17 cellular contexts compared by ENCODE assay signal in the genomic region with DNA sequence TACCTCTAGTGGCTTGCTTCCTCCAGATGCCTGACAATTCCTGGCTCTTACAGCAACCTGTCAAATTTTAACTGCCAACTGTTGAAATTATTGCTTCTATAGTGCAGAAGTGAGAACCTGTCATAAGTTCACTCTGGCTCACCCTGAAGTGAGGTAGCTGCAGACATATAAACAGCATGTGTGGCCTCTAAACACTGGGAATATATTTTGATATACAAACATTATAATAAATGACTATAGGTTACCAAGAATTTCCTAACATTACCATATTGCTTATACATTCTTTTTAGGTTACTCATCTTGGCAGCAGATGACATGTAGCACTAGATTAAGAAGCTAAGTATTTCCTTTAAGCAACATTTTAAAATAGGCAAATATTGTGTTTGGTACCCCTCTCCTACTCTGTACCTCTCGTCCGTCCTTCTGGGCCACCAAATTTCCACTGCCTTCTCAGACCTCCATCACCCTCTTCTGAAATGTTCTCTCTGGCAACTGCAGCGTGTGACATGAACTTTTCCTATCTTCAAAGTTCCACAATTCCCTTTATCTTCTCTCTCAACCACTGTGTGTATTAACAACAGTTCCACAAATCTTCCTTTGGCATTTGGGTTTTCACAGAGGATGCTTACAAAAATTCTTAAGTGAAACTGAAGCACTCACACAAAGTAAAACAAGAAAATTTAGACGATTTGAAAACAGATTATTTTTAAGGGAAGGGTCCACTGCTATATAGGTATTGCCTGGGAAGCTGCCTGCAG. TPM values are rescaled to one million over a fixed set of nuclear protein-coding genes. Genes with fewer than 3 reads are reported as not detected.
DNase-seq lines count a peak whose midpoint lies in the region; ATAC-seq and TF ChIP-seq lines count a peak whose summit lies in the region.
"Had no signal": no experiment of that assay in that cellular context is flagged by ENCODE, and none has a peak within 500 bp of the region (broad histone marks: within the 10 kb centered on the region; RNA-seq: fewer than 3 reads in every experiment).

No MANE protein-coding gene starts in this region.

- intact Hi-C loops in Caco-2 (cut with micrococcal nuclease; ENCODE audit: unreplicated experiment) (no loop called here), PC-3 (cut with micrococcal nuclease) (loop anchor here (5.0 kb wide), 1 partner anchor 156 kb away; a partner anchor contains a TSS), left colon (cut with DNase I, micrococcal nuclease) (no loop called here)

- H3K4me3 ChIP-seq in Caco-2 (ENCODE audit: low read depth, low read length) (no peak overlapping the region), PC-3 (ENCODE audit: low read length) (no peak overlapping the region)
- H3K4me3 ChIP-seq in effector memory CD4-positive, alpha-beta T cell (ENCODE audit: insufficient read depth, low read depth, low read length, poor library complexity, severe bottlenecking) = no peak overlapping the region

- H3K36me3 Mint-ChIP-seq in Caco-2 (ENCODE audit: insufficient read depth, unreplicated experiment) = peaks cover 22% of the 10 kb centered on the region
- H3K36me3 Mint-ChIP-seq in chondrocyte (ENCODE audit: low read depth) = peaks cover 8% of the 10 kb centered on the region

- H3F3A ChIP-seq in PC-3 (ENCODE audit: low read length, unreplicated experiment) = no peaks in the 10 kb centered on the region

- H3K4me2 ChIP-seq in PC-3 (ENCODE audit: low read length) = peak overlapping the region; percentile 14

- 0 out of 2 replicates have a peak, but pooled peaks cover 1% of the 10 kb centered on the region for H3K36me3 ChIP-seq in Caco-2 (ENCODE audit: control insufficient read depth, insufficient read depth, low read length)
- H3K36me3 ChIP-seq in PC-3 (ENCODE audit: low read depth, low read length) = peaks cover 7% of the 10 kb centered on the region; the same call in 1 of the 2 replicates
- H3K36me3 ChIP-seq in effector memory CD4-positive, alpha-beta T cell (ENCODE audit: control insufficient read depth, insufficient read depth, low read length) = peaks cover 49% of the 10 kb centered on the region

- H3K4me1 Mint-ChIP-seq in Caco-2 (ENCODE audit: low read depth, unreplicated experiment) (peaks cover 28% of the 10 kb centered on the region), chondrocyte (ENCODE audit: low read depth) (peaks cover 23% of the 10 kb centered on the region)

- CTCF ChIA-PET in Caco-2 (lab: Charles Lee) = interaction anchor here (4.1 kb wide), 1 partner anchor 15 kb away, joined by 34 read pairs; a partner anchor contains a TSS
- CTCF ChIA-PET in PC-3 (lab: Charles Lee) = no interaction called here

- H3K9me3 Mint-ChIP-seq in Caco-2 (ENCODE audit: unreplicated experiment) = no peaks in the 10 kb centered on the region
- H3K9me3 Mint-ChIP-seq in chondrocyte (ENCODE audit: low read depth) = no peaks in the 10 kb centered on the region

- no peak overlapping the region for H3K27ac Mint-ChIP-seq in Caco-2 (ENCODE audit: unreplicated experiment)
- H3K27ac Mint-ChIP-seq in chondrocyte (ENCODE audit: unreplicated experiment) = peak overlapping the region; percentile 86

- BruUV-seq in Caco-2 (replicated peaks; lab: Mats Ljungman, UMichigan) (no TSS peak), PC-3 (replicated peaks; lab: Mats Ljungman, UMichigan) (no TSS peak)

- no peaks in the 10 kb centered on the region for H3K9me2 ChIP-seq in PC-3 (replicated peaks; ENCODE audit: low read length)

- H3K79me2 ChIP-seq in PC-3 (ENCODE audit: low read length) = no peaks in the 10 kb centered on the region
- H3K79me2 ChIP-seq: parathyroid adenoma had no signal

- ATAC-seq in PC-3 = peak; percentile 92
- ATAC-seq in left colon = peak; percentile 79
- no peak for ATAC-seq in HG03196 (IDR thresholded peaks at IDR 0.05; ENCODE audit: unreplicated experiment)

- no peaks in the 10 kb centered on the region for H4K20me1 ChIP-seq in PC-3 (ENCODE audit: low read length)

- no peak overlapping the region for H3K9ac ChIP-seq in PC-3 (ENCODE audit: low read length)
- H3K9ac ChIP-seq: parathyroid adenoma had no signal

- H3K27me3 ChIP-seq in Caco-2 (replicated peaks; ENCODE audit: control insufficient read depth, insufficient read depth, low read length) (no peaks in the 10 kb centered on the region), PC-3 (ENCODE audit: low read length) (no peaks in the 10 kb centered on the region)
- H3K27me3 ChIP-seq in effector memory CD4-positive, alpha-beta T cell (replicated peaks; ENCODE audit: control insufficient read depth, insufficient read depth, low read length, poor library complexity, severe bottlenecking) = no peaks in the 10 kb centered on the region

- POLR2A ChIA-PET in Caco-2 (lab: Charles Lee) (interaction anchor here (1.0 kb wide), 1 partner anchor 11 kb away, joined by 3 read pairs; no protein-coding TSS in a partner anchor), PC-3 (lab: Charles Lee; ENCODE audit: unreplicated experiment) (no interaction called here)

- H3K27me3 Mint-ChIP-seq in Caco-2 (ENCODE audit: insufficient read depth, unreplicated experiment) (no peaks in the 10 kb centered on the region), chondrocyte (ENCODE audit: low read depth) (no peaks in the 10 kb centered on the region)

- no peak overlapping the region for H2AFZ ChIP-seq in PC-3 (ENCODE audit: low read length)
- H2AFZ ChIP-seq: parathyroid adenoma had no signal

- H3K9me3 ChIP-seq in Caco-2 (0 out of 2 replicates have a peak, but pooled peaks cover 3% of the 10 kb centered on the region), PC-3 (ENCODE audit: low read length) (no peaks in the 10 kb centered on the region)
- no peaks in the 10 kb centered on the region for H3K9me3 ChIP-seq in effector memory CD4-positive, alpha-beta T cell (ENCODE audit: control insufficient read depth, low read length)

- peaks cover 56% of the 10 kb centered on the region for H3K4me1 ChIP-seq in Caco-2
- peaks cover 18% of the 10 kb centered on the region for H3K4me1 ChIP-seq in PC-3 (ENCODE audit: insufficient read depth, low read length)
- H3K4me1 ChIP-seq in effector memory CD4-positive, alpha-beta T cell (ENCODE audit: control insufficient read depth, insufficient read depth, low read length, poor library complexity, severe bottlenecking) = no peaks in the 10 kb centered on the region
- H3K4me1 ChIP-seq: parathyroid adenoma had no signal

- no peak for DNase-seq in Caco-2
- peak; percentile 77 for DNase-seq in PC-3
- no peak for DNase-seq in chondrocyte (ENCODE audit: low spot score)
- no peak for DNase-seq in left colon
- no peak for DNase-seq in T-helper 1 cell
- DNase-seq in superior temporal gyrus (ENCODE audit: extremely low spot score) = no peak
- DNase-seq in effector memory CD4-positive, alpha-beta T cell = no peak
- DNase-seq: activated CD4-positive, alpha-beta T cell treated with anti-CD3 and anti-CD28 coated beads, Interleukin-2, amount 50 U/mL, for 4 hours; AML-193; anterior cingulate cortex; DMS53; kidney; NCI-H187 treated with DMSO at 0.1 percent for 48 hours; NCI-H526; RPMI8226 had no signal

- TF ChIP-seq CTCF in Caco-2 (IDR thresholded peaks at IDR 0.05; ENCODE audit: insufficient read depth in 1 of 2, low read depth in 1 of 2, low read length in 1 of 2, severe bottlenecking in 1 of 2, unreplicated experiment in 1 of 2) (no peak), PC-3 (conservative IDR thresholded peaks at IDR 0.05; ENCODE audit: low read depth, low read length) (no peak), chondrocyte (IDR thresholded peaks at IDR 0.05) (no peak)

- H3K27ac ChIP-seq in PC-3 (ENCODE audit: low read length) = no peak overlapping the region; the same call in 1 of the 2 replicates
- H3K27ac ChIP-seq in effector memory CD4-positive, alpha-beta T cell (ENCODE audit: insufficient read depth, low read length, poor library complexity, severe bottlenecking) = no peak overlapping the region
- H3K27ac ChIP-seq: parathyroid adenoma had no signal

- H3K4me3 Mint-ChIP-seq in Caco-2 (ENCODE audit: unreplicated experiment) (peak overlapping the region; percentile 4), chondrocyte (ENCODE audit: unreplicated experiment) (no peak overlapping the region)

RNA-seq across cellular contexts. Expression of a gene that starts 15.3 kb away (rescaled TPM):
- total RNA-seq in Caco-2 (2022) (12.2 and 14.2 TPM in 2 replicates), PC-3 (2014; rRNA removed) (25.5 and 27.8 TPM in 2 replicates), chondrocyte (32.7 to 51.3 TPM (median 33.6 TPM) in 3 replicates), left colon (10 to 100 TPM in 1 of 2 donors, 1 to 10 TPM in 1; 8.0 to 13.5 TPM)
